ENCODE assay signal across 8 cellular contexts in genomic region chr7:30510124-30511074, GRCh38. TPM values are rescaled to one million over a fixed set of nuclear protein-coding genes. Genes with fewer than 3 reads are reported as not detected.
DNase-seq lines count a peak whose midpoint lies in the region; ATAC-seq and TF ChIP-seq lines count a peak whose summit lies in the region.

No MANE protein-coding gene starts in this region.

- intact Hi-C loops in colonic mucosa (cut with DNase I) = loop anchor here (5.0 kb wide), 2 partner anchors 37 to 52 kb away; no protein-coding TSS in a partner anchor

- H3K27me3 ChIP-seq in SJCRH30 = no peaks in the 10 kb centered on the region
- no peaks in the 10 kb centered on the region for H3K27me3 ChIP-seq in colonic mucosa
- no peaks in the 10 kb centered on the region for H3K27me3 ChIP-seq in mesendoderm (ENCODE audit: insufficient read depth, low read length, poor library complexity)

- H3K4me3 Mint-ChIP-seq in activated T-cell treated with anti-CD3 and anti-CD28 coated beads, Interleukin-2, amount 50 U/mL, for 24 hours = no peak overlapping the region

- no peak overlapping the region for H3K4ac ChIP-seq in mesendoderm (ENCODE audit: low read depth, low read length)

- H3K18ac ChIP-seq in mesendoderm (ENCODE audit: low read length) = no peak overlapping the region

- no peak overlapping the region for H3K4me2 ChIP-seq in mesendoderm (ENCODE audit: low read length)

- DNase-seq in activated T-cell treated with anti-CD3 and anti-CD28 coated beads for 24 hours (ENCODE audit: low read depth) (peak; percentile 14), SJCRH30 (peak; percentile 31 to 58), colonic mucosa (peak; percentile 44), mesendoderm (peak; percentile 54)
- DNase-seq in activated T-cell treated with anti-CD3 and anti-CD28 coated beads, Interleukin-2, amount 50 U/mL, for 24 hours = no peak

- H3K27me3 Mint-ChIP-seq in activated T-cell treated with anti-CD3 and anti-CD28 coated beads, Interleukin-2, amount 50 U/mL, for 24 hours = no peaks in the 10 kb centered on the region

- no peak overlapping the region for H2BK120ac ChIP-seq in mesendoderm (ENCODE audit: low read depth, low read length)

- H3K4me1 ChIP-seq in SJCRH30 (peaks cover 6% of the 10 kb centered on the region), colonic mucosa (no peaks in the 10 kb centered on the region), mesendoderm (ENCODE audit: control insufficient read depth, low read depth, low read length) (no peaks in the 10 kb centered on the region)

- peak; percentile 75 for ATAC-seq in HG03139 (IDR thresholded peaks at IDR 0.05; ENCODE audit: unreplicated experiment)
- ATAC-seq in activated CD4-positive, CD25-positive, alpha-beta regulatory T cell treated with anti-CD3 and anti-CD28 coated beads, Interleukin-2, amount 50 U/mL, for 24 hours = no peak
- no peak for ATAC-seq in HG03097 (IDR thresholded peaks at IDR 0.05; ENCODE audit: low FRiP score, unreplicated experiment)

- peak; percentile 82 for TF ChIP-seq CTCF in colonic mucosa (IDR thresholded peaks at IDR 0.05)

- H4K5ac ChIP-seq in mesendoderm (ENCODE audit: low read length) = no peak overlapping the region

- no peak overlapping the region for H3K27ac Mint-ChIP-seq in activated T-cell treated with anti-CD3 and anti-CD28 coated beads, Interleukin-2, amount 50 U/mL, for 24 hours

- no peak overlapping the region for H3K23ac ChIP-seq in mesendoderm (ENCODE audit: low read length)

- H3K9me3 ChIP-seq in SJCRH30 (replicated peaks) (peaks cover 3% of the 10 kb centered on the region; the same call in 1 of the 2 replicates), colonic mucosa (no peaks in the 10 kb centered on the region)

- H3K4me1 Mint-ChIP-seq in activated T-cell treated with anti-CD3 and anti-CD28 coated beads, Interleukin-2, amount 50 U/mL, for 24 hours (ENCODE audit: low read depth) = peaks cover 6% of the 10 kb centered on the region

- H3K36me3 ChIP-seq in SJCRH30 = no peaks in the 10 kb centered on the region; the same call in 1 of the 2 replicates
- no peaks in the 10 kb centered on the region for H3K36me3 ChIP-seq in colonic mucosa
- H3K36me3 ChIP-seq in mesendoderm (ENCODE audit: control insufficient read depth, insufficient read depth, low read length) = no peaks in the 10 kb centered on the region

- no CpG with 5 or more reads among the region's 4 CpGs for WGBS in mesendoderm (ENCODE audit: extremely low coverage, insufficient coverage, low lambda C conversion rate)

- H3K4me3 ChIP-seq in SJCRH30 (no peak overlapping the region), colonic mucosa (no peak overlapping the region), mesendoderm (ENCODE audit: low read length) (no peak overlapping the region)

- H2BK15ac ChIP-seq in mesendoderm (replicated peaks; ENCODE audit: low read depth) = no peak overlapping the region

- peaks cover 3% of the 10 kb centered on the region for H3K9me3 Mint-ChIP-seq in activated T-cell treated with anti-CD3 and anti-CD28 coated beads, Interleukin-2, amount 50 U/mL, for 24 hours

- H3K36me3 Mint-ChIP-seq in activated T-cell treated with anti-CD3 and anti-CD28 coated beads, Interleukin-2, amount 50 U/mL, for 24 hours (ENCODE audit: low read depth) = no peaks in the 10 kb centered on the region

- H3K79me1 ChIP-seq in mesendoderm (ENCODE audit: low read length) = no peaks in the 10 kb centered on the region

- no peaks in the 10 kb centered on the region for H3K79me2 ChIP-seq in mesendoderm (ENCODE audit: control insufficient read depth, insufficient read depth, low read length)

- no peak overlapping the region for H2AK5ac ChIP-seq in mesendoderm (ENCODE audit: low read length)

- H3K56ac ChIP-seq in mesendoderm (ENCODE audit: low read length) = no peak overlapping the region

- H2BK5ac ChIP-seq in mesendoderm (ENCODE audit: low read length) = no peak overlapping the region

- no peak overlapping the region for H4K8ac ChIP-seq in mesendoderm (ENCODE audit: low read depth, low read length)

- H3K9ac ChIP-seq in colonic mucosa (ENCODE audit: low read depth in 2 of 2, low read length in 2 of 2) (no peak overlapping the region), mesendoderm (ENCODE audit: low read length) (no peak overlapping the region)

- H3K27ac ChIP-seq in SJCRH30 (no peak overlapping the region), colonic mucosa (no peak overlapping the region), mesendoderm (ENCODE audit: low read depth, low read length) (no peak overlapping the region)

RNA-seq across cellular contexts. Expression of gene GGCT, which starts 5.8 kb away (rescaled TPM):
- 124 and 126 TPM in 2 replicates for total RNA-seq in SJCRH30 (2014; rRNA removed; shearing (Covaris generic))
- 100 to 1,000 TPM in 1 of 2 donors, 10 to 100 TPM in 1; 42.5 to 103 TPM for total RNA-seq in colonic mucosa
- polyA plus RNA-seq in mesendoderm (2013, experiment 1 of 2) = 81.7 TPM
- polyA plus RNA-seq in mesendoderm (2013, experiment 2 of 2) = 83.4 TPM

RNA-seq across cellular contexts. Expression of gene NOD1, which starts 31.8 kb away (rescaled TPM):
- 6.4 and 11.4 TPM in 2 replicates for total RNA-seq in SJCRH30 (2014; rRNA removed; shearing (Covaris generic))
- 10 to 100 TPM in 1 of 2 donors, 1 to 10 TPM in 1; 9.5 to 14.0 TPM for total RNA-seq in colonic mucosa
- polyA plus RNA-seq in mesendoderm (2013, experiment 1 of 2) = 5.5 TPM
- polyA plus RNA-seq in mesendoderm (2013, experiment 2 of 2) = 5.2 TPM
